1 cellular context compared by ENCODE assay signal in genomic region chr16:89159174-89159849, GRCh38.
TF ChIP-seq lines count a peak whose summit lies in the region.

No MANE protein-coding gene starts in this region.

TF ChIP-seq in HepG2, 621 proteins besides CTCF, POLR2A, EP300 and RAD21 (continued from another document):
- TF ChIP-seq CBX2 (IDR thresholded peaks at IDR 0.05; ENCODE audit: low read depth, low read length), result no peak; the same call in 1 of the 2 replicates
- peak; percentile 79; the same call in 1 of the 2 replicates for TF ChIP-seq CBX2 (CRISPR knock-in tag; IDR thresholded peaks at IDR 0.05; ENCODE audit: low read depth)
- TF ChIP-seq RERE (CRISPR knock-in tag; IDR thresholded peaks at IDR 0.05; ENCODE audit: low read depth), result peak; percentile 35; the same call in 1 of the 2 replicates
- TF ChIP-seq, protein P1, sequence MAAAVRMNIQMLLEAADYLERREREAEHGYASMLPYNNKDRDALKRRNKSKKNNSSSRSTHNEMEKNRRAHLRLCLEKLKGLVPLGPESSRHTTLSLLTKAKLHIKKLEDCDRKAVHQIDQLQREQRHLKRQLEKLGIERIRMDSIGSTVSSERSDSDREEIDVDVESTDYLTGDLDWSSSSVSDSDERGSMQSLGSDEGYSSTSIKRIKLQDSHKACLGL (CRISPR knock-in tag; IDR thresholded peaks at IDR 0.05), result peak; percentile 93
- no peak for TF ChIP-seq FOXK1 (CRISPR knock-in tag; IDR thresholded peaks at IDR 0.05; ENCODE audit: borderline replicate concordance, low read depth)
- peak; percentile 98 for TF ChIP-seq UBTF (CRISPR knock-in tag; IDR thresholded peaks at IDR 0.05)
- no peak; the same call in 1 of the 2 replicates for TF ChIP-seq HIVEP1 (CRISPR knock-in tag; IDR thresholded peaks at IDR 0.05)
- peak; percentile 93 for TF ChIP-seq NFAT5 (CRISPR knock-in tag; IDR thresholded peaks at IDR 0.05)
- TF ChIP-seq, protein P2, sequence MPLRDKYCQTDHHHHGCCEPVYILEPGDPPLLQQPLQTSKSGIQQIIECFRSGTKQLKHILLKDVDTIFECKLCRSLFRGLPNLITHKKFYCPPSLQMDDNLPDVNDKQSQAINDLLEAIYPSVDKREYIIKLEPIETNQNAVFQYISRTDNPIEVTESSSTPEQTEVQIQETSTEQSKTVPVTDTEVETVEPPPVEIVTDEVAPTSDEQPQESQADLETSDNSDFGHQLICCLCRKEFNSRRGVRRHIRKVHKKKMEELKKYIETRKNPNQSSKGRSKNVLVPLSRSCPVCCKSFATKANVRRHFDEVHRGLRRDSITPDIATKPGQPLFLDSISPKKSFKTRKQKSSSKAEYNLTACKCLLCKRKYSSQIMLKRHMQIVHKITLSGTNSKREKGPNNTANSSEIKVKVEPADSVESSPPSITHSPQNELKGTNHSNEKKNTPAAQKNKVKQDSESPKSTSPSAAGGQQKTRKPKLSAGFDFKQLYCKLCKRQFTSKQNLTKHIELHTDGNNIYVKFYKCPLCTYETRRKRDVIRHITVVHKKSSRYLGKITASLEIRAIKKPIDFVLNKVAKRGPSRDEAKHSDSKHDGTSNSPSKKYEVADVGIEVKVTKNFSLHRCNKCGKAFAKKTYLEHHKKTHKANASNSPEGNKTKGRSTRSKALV (CRISPR knock-in tag; IDR thresholded peaks at IDR 0.05), result peak; percentile 88
- no peak; the same call in 1 of the 2 replicates for TF ChIP-seq MAF1 (CRISPR knock-in tag; IDR thresholded peaks at IDR 0.05; ENCODE audit: borderline replicate concordance)
- no peak for TF ChIP-seq ZSCAN29 (CRISPR knock-in tag; conservative IDR thresholded peaks at IDR 0.05)
- TF ChIP-seq TCF12 (IDR thresholded peaks at IDR 0.05), result no peak
- TF ChIP-seq TCF12 (CRISPR knock-in tag; IDR thresholded peaks at IDR 0.05), result no peak
- TF ChIP-seq ZNF12 (CRISPR knock-in tag; IDR thresholded peaks at IDR 0.05), result no peak
- TF ChIP-seq FOXP4 (CRISPR knock-in tag; IDR thresholded peaks at IDR 0.05), result 0 out of 2 replicates have a peak, but pooled peaks have one; percentile 29
- TF ChIP-seq ZSCAN30 (CRISPR knock-in tag; IDR thresholded peaks at IDR 0.05), result no peak
- TF ChIP-seq HMGXB4 (CRISPR knock-in tag; IDR thresholded peaks at IDR 0.05; ENCODE audit: borderline replicate concordance in 1 of 2, low read depth in 1 of 2), result peak; percentile 55 to 64; a peak in 1 of 4 replicates
